Comparison of ENCODE assay signal across 8 cellular contexts in the genomic region with DNA sequence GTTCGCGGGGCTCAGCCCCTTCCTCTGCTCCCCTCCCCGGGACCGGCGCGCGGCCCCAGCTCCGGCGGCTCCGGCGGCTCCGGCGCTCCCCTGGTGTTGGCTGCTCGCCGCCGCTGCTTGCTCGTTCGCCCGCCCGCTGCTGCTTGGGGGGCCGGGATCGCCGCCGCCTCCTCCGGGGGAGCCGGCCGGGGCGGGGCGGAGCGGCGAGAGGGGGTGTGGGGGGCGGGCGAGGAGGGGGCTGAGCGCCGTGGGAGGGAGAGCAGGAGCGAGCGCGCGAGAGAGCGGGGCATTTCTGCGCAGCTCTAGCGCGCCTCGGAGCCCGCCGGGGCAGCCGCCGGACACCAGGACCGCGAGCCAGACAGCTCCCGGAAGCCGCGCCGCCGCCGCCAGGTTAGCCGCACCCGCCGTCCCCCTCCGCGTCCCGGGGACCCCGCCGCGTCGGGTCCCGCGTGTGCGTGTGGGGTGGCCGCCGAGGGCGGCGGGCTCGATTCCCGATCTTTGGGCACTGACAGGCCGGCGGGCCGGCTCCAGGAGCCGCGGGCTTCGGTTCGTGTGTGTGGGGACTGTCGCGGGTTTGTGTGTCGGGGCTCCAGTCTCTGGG.
A peak's percentile ranks its signal among the peaks of the same experiment; 100 is the strongest.
DNase-seq lines count a peak whose midpoint lies in the region; ATAC-seq and TF ChIP-seq lines count a peak whose summit lies in the region.

No MANE protein-coding gene starts in this region.

- no peaks in the 10 kb centered on the region for H3K36me3 Mint-ChIP-seq in activated T-helper 2 cell treated with anti-CD3 and anti-CD28 coated beads, Interferon-gamma antibody, Interleukin-2, Interleukin-4, amounts not matched to agents 10 μg/mL and 5 μg/mL and 100 μg/mL, durations not matched to agents 14 hours and 24 hours and 36 hours (ENCODE audit: low read depth)
- no peaks in the 10 kb centered on the region for H3K36me3 Mint-ChIP-seq in progenitor cell of endocrine pancreas (ENCODE audit: insufficient read depth)

- peak overlapping the region; percentile 92 to 100 (median 98) for H3K4me2 ChIP-seq in BLaER1 treated with 17β-estradiol and CSF1 and Interleukin-3, amounts not matched to agents 10 nM and 100 nM

- no peak for DNase-seq in activated T-helper 2 cell treated with anti-CD3 and anti-CD28 coated beads, Interferon-gamma antibody, Interleukin-2, Interleukin-4, amounts not matched to agents 10 μg/mL and 5 μg/mL and 100 μg/mL, durations not matched to agents 14 hours and 24 hours and 36 hours (ENCODE audit: low spot score)
- DNase-seq in cardiac muscle cell (ENCODE audit: low read depth in 1 of 2, low spot score in 1 of 2) (peak; percentile 33 to 72), progenitor cell of endocrine pancreas (ENCODE audit: low spot score, unreplicated experiment) (peak; percentile 32)

- no peaks in the 10 kb centered on the region for H3K9me3 ChIP-seq in BLaER1 treated with 17β-estradiol and CSF1 and Interleukin-3, amounts not matched to agents 10 nM and 100 nM (replicated peaks in 1 of 11)
- H3K9me3 ChIP-seq in HUES48 (ENCODE audit: control insufficient read depth, insufficient read depth, low read length) (no peaks in the 10 kb centered on the region), cardiac muscle cell (ENCODE audit: low read depth) (no peaks in the 10 kb centered on the region)

- H3K4me1 ChIP-seq in BLaER1 treated with 17β-estradiol and CSF1 and Interleukin-3, amounts not matched to agents 10 nM and 100 nM, result peaks cover 35 to 50% (median 43%) of the 10 kb centered on the region in 10 experiments
- peaks cover 24% of the 10 kb centered on the region for H3K4me1 ChIP-seq in HUES48 (ENCODE audit: control insufficient read depth, insufficient read depth, low read length)
- peaks cover 10% of the 10 kb centered on the region for H3K4me1 ChIP-seq in cardiac muscle cell (ENCODE audit: low read depth)

- ATAC-seq in HG02610 (IDR thresholded peaks at IDR 0.05; ENCODE audit: unreplicated experiment), result no peak
- ATAC-seq in HG02763 (IDR thresholded peaks at IDR 0.05; ENCODE audit: unreplicated experiment), result no peak
- ATAC-seq in GM19351 (IDR thresholded peaks at IDR 0.05; ENCODE audit: unreplicated experiment), result no peak

- H3K27me3 ChIP-seq in BLaER1 treated with 17β-estradiol and CSF1 and Interleukin-3, amounts not matched to agents 10 nM and 100 nM, result peaks cover 49 to 66% (median 60%) of the 10 kb centered on the region in 11 experiments
- H3K27me3 ChIP-seq in HUES48 (ENCODE audit: control insufficient read depth, insufficient read depth, low read length) (peaks cover 57% of the 10 kb centered on the region), cardiac muscle cell (peaks cover 37% of the 10 kb centered on the region)

- peak overlapping the region; percentile 64 to 80 (median 72) for H3K4me3 ChIP-seq in BLaER1 treated with 17β-estradiol and CSF1 and Interleukin-3, amounts not matched to agents 10 nM and 100 nM
- H3K4me3 ChIP-seq in HUES48 (ENCODE audit: low read depth, low read length) (peak overlapping the region; percentile 55), cardiac muscle cell (peak overlapping the region; percentile 67)

- no peak overlapping the region for H3K27ac Mint-ChIP-seq in activated T-helper 2 cell treated with anti-CD3 and anti-CD28 coated beads, Interferon-gamma antibody, Interleukin-2, Interleukin-4, amounts not matched to agents 10 μg/mL and 5 μg/mL and 100 μg/mL, durations not matched to agents 14 hours and 24 hours and 36 hours
- peak overlapping the region; percentile 96 for H3K27ac Mint-ChIP-seq in progenitor cell of endocrine pancreas

- H3K4me1 Mint-ChIP-seq in activated T-helper 2 cell treated with anti-CD3 and anti-CD28 coated beads, Interferon-gamma antibody, Interleukin-2, Interleukin-4, amounts not matched to agents 10 μg/mL and 5 μg/mL and 100 μg/mL, durations not matched to agents 14 hours and 24 hours and 36 hours (ENCODE audit: low read depth), result peaks cover 15% of the 10 kb centered on the region
- H3K4me1 Mint-ChIP-seq in progenitor cell of endocrine pancreas (ENCODE audit: low read depth), result peaks cover 17% of the 10 kb centered on the region

- peaks cover 48% of the 10 kb centered on the region for H3K27me3 Mint-ChIP-seq in activated T-helper 2 cell treated with anti-CD3 and anti-CD28 coated beads, Interferon-gamma antibody, Interleukin-2, Interleukin-4, amounts not matched to agents 10 μg/mL and 5 μg/mL and 100 μg/mL, durations not matched to agents 14 hours and 24 hours and 36 hours (ENCODE audit: low read depth)
- H3K27me3 Mint-ChIP-seq in progenitor cell of endocrine pancreas, result peaks cover 48% of the 10 kb centered on the region

- intact Hi-C loops in activated T-helper 2 cell treated with anti-CD3 and anti-CD28 coated beads, Interferon-gamma antibody, Interleukin-2, Interleukin-4, amounts not matched to agents 10 μg/mL and 5 μg/mL and 100 μg/mL, durations not matched to agents 14 hours and 24 hours and 36 hours (cut with micrococcal nuclease), result no loop called here

- TF ChIP-seq CTCF in cardiac muscle cell (IDR thresholded peaks at IDR 0.05; ENCODE audit: low read depth, low read length), result no peak
- no peak for TF ChIP-seq CTCF in progenitor cell of endocrine pancreas (IDR thresholded peaks at IDR 0.05; ENCODE audit: unreplicated experiment)

- no peaks in the 10 kb centered on the region for H3K9me3 Mint-ChIP-seq in activated T-helper 2 cell treated with anti-CD3 and anti-CD28 coated beads, Interferon-gamma antibody, Interleukin-2, Interleukin-4, amounts not matched to agents 10 μg/mL and 5 μg/mL and 100 μg/mL, durations not matched to agents 14 hours and 24 hours and 36 hours
- no peaks in the 10 kb centered on the region for H3K9me3 Mint-ChIP-seq in progenitor cell of endocrine pancreas (ENCODE audit: low read depth)

- H3K4me3 Mint-ChIP-seq in activated T-helper 2 cell treated with anti-CD3 and anti-CD28 coated beads, Interferon-gamma antibody, Interleukin-2, Interleukin-4, amounts not matched to agents 10 μg/mL and 5 μg/mL and 100 μg/mL, durations not matched to agents 14 hours and 24 hours and 36 hours (ENCODE audit: low read depth), result peak overlapping the region; percentile 75
- peak overlapping the region; percentile 96 for H3K4me3 Mint-ChIP-seq in progenitor cell of endocrine pancreas (ENCODE audit: low read depth)

- H3K9ac ChIP-seq in BLaER1 treated with 17β-estradiol and CSF1 and Interleukin-3, amounts not matched to agents 10 nM and 100 nM, result peak overlapping the region; percentile 58 to 83 (median 75)
- no peak overlapping the region for H3K9ac ChIP-seq in HUES48 (ENCODE audit: low read depth, low read length)

- peak overlapping the region in 10 of 11 experiments; percentile 17 to 69 (median 54); a peak in 17 of 22 replicates for H3K27ac ChIP-seq in BLaER1 treated with 17β-estradiol and CSF1 and Interleukin-3, amounts not matched to agents 10 nM and 100 nM
- no peak overlapping the region for H3K27ac ChIP-seq in HUES48 (ENCODE audit: low read depth, low read length)
- H3K27ac ChIP-seq in cardiac muscle cell, result no peak overlapping the region

- H4K20me1 ChIP-seq in BLaER1 treated with 17β-estradiol and CSF1 and Interleukin-3, amounts not matched to agents 10 nM and 100 nM, result peaks cover 0 to 8% (median 0%) of the 10 kb centered on the region in 11 experiments; a peak in 7 of 22 replicates

- no peaks in the 10 kb centered on the region for H3K36me3 ChIP-seq in BLaER1 treated with 17β-estradiol and CSF1 and Interleukin-3, amounts not matched to agents 10 nM and 100 nM
- H3K36me3 ChIP-seq in HUES48 (ENCODE audit: control insufficient read depth, insufficient read depth, low read length) (no peaks in the 10 kb centered on the region), cardiac muscle cell (no peaks in the 10 kb centered on the region)

Comparison
In these comparisons a context has a peak if more than half of its experiments do, and no peak if none do; other contexts are left out.
1. H3K27ac ChIP-seq: peak in BLaER1 treated with 17β-estradiol and CSF1 and Interleukin-3, amounts not matched to agents 10 nM and 100 nM (10 of 11); none in HUES48 (single experiment) and cardiac muscle cell (single experiment).
2. Peak in every context shown above with its lines, with median percentiles within 50 percentile points of each other: H3K4me3 ChIP-seq.